Comparison of ENCODE assay signal across 9 cellular contexts in genomic region chr10:102712843-102713242, GRCh38.
DNase-seq lines count a peak whose midpoint lies in the region; TF ChIP-seq lines count a peak whose summit lies in the region.
"Had no signal": no experiment of that assay in that cellular context is flagged by ENCODE, and none has a peak within 500 bp of the region (broad histone marks: within the 10 kb centered on the region; RNA-seq: fewer than 3 reads in every experiment).

No MANE protein-coding gene starts in this region.

- peak; percentile 37 for DNase-seq in RKO (ENCODE audit: low spot score)
- no peak for DNase-seq in epithelial cell of esophagus (ENCODE audit: low read depth)
- DNase-seq in NCI-H2029 treated with DMSO at 0.1 percent for 48 hours (lab: John Stamatoyannopoulos, UW) = no peak
- no peak for DNase-seq in SKM-1 treated with dmso at 0.1 percent for 144 hours (lab: John Stamatoyannopoulos, UW; ENCODE audit: unreplicated experiment)
- no peak for DNase-seq in NCI-H1105 (lab: John Stamatoyannopoulos, UW)
- no peak for DNase-seq in activated gamma-delta T cell (lab: John Stamatoyannopoulos, UW)

- H3K4me3 ChIP-seq in GM12875 (ENCODE audit: low read depth, low read length) (peak overlapping the region; percentile 89), epithelial cell of esophagus (ENCODE audit: low read length) (peak overlapping the region; percentile 88), rectal smooth muscle tissue (ENCODE audit: low read length) (peak overlapping the region; percentile 70)

- TF ChIP-seq CTCF in GM12875 (IDR thresholded peaks at IDR 0.05; ENCODE audit: borderline replicate concordance, insufficient read depth, low read depth, low read length) (no peak), epithelial cell of esophagus (IDR thresholded peaks at IDR 0.05; ENCODE audit: insufficient read depth, low read depth, low read length, missing control alignments) (no peak)

- H3K36me3 ChIP-seq in rectal smooth muscle tissue (ENCODE audit: control insufficient read depth, insufficient read depth, low read length) = no peaks in the 10 kb centered on the region
- H3K36me3 ChIP-seq: gastrocnemius medialis had no signal

- no peaks in the 10 kb centered on the region for H3K27me3 ChIP-seq in rectal smooth muscle tissue (ENCODE audit: control insufficient read depth, insufficient read depth, low read length)
- H3K27me3 ChIP-seq: gastrocnemius medialis had no signal

- H3K4me1 ChIP-seq in rectal smooth muscle tissue (ENCODE audit: control insufficient read depth, insufficient read depth, low read length) = peaks cover 2% of the 10 kb centered on the region

- H3K27ac ChIP-seq in rectal smooth muscle tissue (ENCODE audit: low read depth, low read length) = no peak overlapping the region

- no peak overlapping the region for H3K9ac ChIP-seq in rectal smooth muscle tissue (ENCODE audit: low read length)
